8 cellular contexts compared by ENCODE assay signal in genomic region chr18:49491534-49491856, GRCh38. TPM values are rescaled to one million over a fixed set of nuclear protein-coding genes. Genes with fewer than 3 reads are reported as not detected.
DNase-seq lines count a peak whose midpoint lies in the region; ATAC-seq and TF ChIP-seq lines count a peak whose summit lies in the region.

No MANE protein-coding gene starts in this region.

- H3K4me1 Mint-ChIP-seq in brain (peaks cover 80% of the 10 kb centered on the region), mesothelial cell of epicardium (peaks cover 59% of the 10 kb centered on the region)

- H3K4me3 ChIP-seq in heart left ventricle, result peak overlapping the region; percentile 48 to 92 (median 78)
- peak overlapping the region; percentile 74 to 83 for H3K4me3 ChIP-seq in vagina

- in situ Hi-C loops in GM13976 (cut with MboI; ENCODE audit: low sequenced_read_pairs, unreplicated experiment), result no loop called here

- H3K27me3 ChIP-seq in heart left ventricle (no peaks in the 10 kb centered on the region), vagina (no peaks in the 10 kb centered on the region)

- no peak for TF ChIP-seq CTCF in heart left ventricle (IDR thresholded peaks at IDR 0.05)
- TF ChIP-seq CTCF in brain (conservative IDR thresholded peaks at IDR 0.05), result no peak
- TF ChIP-seq CTCF in mesothelial cell of epicardium (IDR thresholded peaks at IDR 0.05; ENCODE audit: unreplicated experiment), result no peak
- TF ChIP-seq CTCF in vagina (IDR thresholded peaks at IDR 0.05), result no peak
- no peak for TF ChIP-seq CTCF in GM13976 (IDR thresholded peaks at IDR 0.05; ENCODE audit: borderline replicate concordance, control extremely low read depth, extremely low read depth, insufficient read depth, missing control alignments)

- H3K36me3 ChIP-seq in heart left ventricle (peaks cover 3 to 42% (median 37%) of the 10 kb centered on the region in 9 donors), vagina (peaks cover 0 to 35% of the 10 kb centered on the region in 2 donors)

- DNase-seq in heart left ventricle (no peak), left ventricle myocardium superior (no peak), mesothelial cell of epicardium (ENCODE audit: low spot score in 2 of 2, unreplicated experiment in 2 of 2) (no peak), vagina (ENCODE audit: extremely low spot score in 2 of 2) (no peak), superior temporal gyrus (ENCODE audit: extremely low spot score) (no peak), GM13976 (ENCODE audit: low spot score) (no peak), SKM-1 treated with dmso at 0.1 percent for 144 hours (lab: John Stamatoyannopoulos, UW; ENCODE audit: unreplicated experiment) (no peak)

- no peaks in the 10 kb centered on the region for H3K9me3 ChIP-seq in heart left ventricle
- H3K9me3 ChIP-seq in vagina, result no peaks in the 10 kb centered on the region

- WGBS in heart left ventricle, 4 donors, result 16 to 28% (median 22%) methylated on average over 7 of the region's 7 CpGs

- H3K4me3 Mint-ChIP-seq in brain (peak overlapping the region; percentile 94 to 100 (median 96)), mesothelial cell of epicardium (peak overlapping the region; percentile 99)

- H3K9me3 Mint-ChIP-seq in brain (no peaks in the 10 kb centered on the region), mesothelial cell of epicardium (no peaks in the 10 kb centered on the region)

- intact Hi-C loops in heart left ventricle (cut with DNase I), result loop anchor here in 4 of 10 donors (5.0 to 10.0 kb wide), 4 partner anchors 323 to 817 kb away; partner anchors contain the start of genes CXXC1 (in 2 of the 4), MBD1 (in 2 of the 4) and ACAA2 (in 1 of the 4)
- intact Hi-C loops in left ventricle myocardium superior (cut with micrococcal nuclease), result no loop called here
- intact Hi-C loops in vagina (cut with DNase I), result no loop called here

- ATAC-seq in heart left ventricle (no peak), left ventricle myocardium superior (no peak)

- H3K27ac ChIP-seq in heart left ventricle, result peak overlapping the region; percentile 56 to 95 (median 86)
- peak overlapping the region; percentile 87 for H3K27ac ChIP-seq in vagina

- H3K27ac Mint-ChIP-seq in brain, result peak overlapping the region; percentile 92 to 98 (median 97)
- peak overlapping the region; percentile 99 for H3K27ac Mint-ChIP-seq in mesothelial cell of epicardium

- peaks cover 3 to 46% (median 19%) of the 10 kb centered on the region in 12 donors for H3K4me1 ChIP-seq in heart left ventricle
- H3K4me1 ChIP-seq in vagina, result peaks cover 37% of the 10 kb centered on the region

- H3K36me3 Mint-ChIP-seq in brain, result peaks cover 44% of the 10 kb centered on the region
- H3K36me3 Mint-ChIP-seq in mesothelial cell of epicardium, result peaks cover 20% of the 10 kb centered on the region

- H3K27me3 Mint-ChIP-seq in brain (peaks cover 6% of the 10 kb centered on the region), mesothelial cell of epicardium (ENCODE audit: low read depth) (no peaks in the 10 kb centered on the region)

- TF ChIP-seq POLR2A in heart left ventricle (IDR thresholded peaks at IDR 0.05) (no peak), vagina (IDR thresholded peaks at IDR 0.05) (no peak)

RNA-seq across cellular contexts. Expression of gene RPL17, which starts 0.8 kb away (rescaled TPM):
- total RNA-seq in heart left ventricle (1,000 to 10,000 TPM in 1 of 9 donors, 100 to 1,000 TPM in 8; 418 to 1,162 (median 756) TPM), left ventricle myocardium superior (739 TPM), mesothelial cell of epicardium (2,110 to 2,217 TPM (median 2,192 TPM) in 3 replicates), vagina (1,975 TPM)
- polyA plus RNA-seq in heart left ventricle (1,000 to 10,000 TPM; 1,191 to 1,981 TPM), brain (ENCODE audit: insufficient read depth, low read depth, low replicate concordance) (1,067 TPM)

RNA-seq across cellular contexts. Expression of gene C18orf32, which starts 4.5 kb away (rescaled TPM):
- total RNA-seq in heart left ventricle (10 to 100 TPM; 17.6 to 61.1 (median 36.8) TPM), left ventricle myocardium superior (49.3 TPM), mesothelial cell of epicardium (31.6 to 40.8 TPM (median 35.3 TPM) in 3 replicates), vagina (21.1 TPM)
- polyA plus RNA-seq in heart left ventricle (10 to 100 TPM; 66.7 to 68.8 TPM), brain (ENCODE audit: insufficient read depth, low read depth, low replicate concordance) (140 TPM)

RNA-seq across cellular contexts. Expression of gene DYM, which starts 31.1 kb away (rescaled TPM):
- 10 to 100 TPM; 26.2 to 65.2 (median 52.7) TPM for total RNA-seq in heart left ventricle
- polyA plus RNA-seq in heart left ventricle, result 10 to 100 TPM; 12.1 to 33.4 TPM
- 54.1 TPM for total RNA-seq in left ventricle myocardium superior
- 58.0 TPM for polyA plus RNA-seq in brain (ENCODE audit: insufficient read depth, low read depth, low replicate concordance)
- total RNA-seq in mesothelial cell of epicardium, result 65.3 to 76.1 TPM (median 71.2 TPM) in 3 replicates
- total RNA-seq in vagina, result 89.1 TPM
